ENCODE assay signal across 15 cellular contexts in genomic region chr5:14588758-14589543, GRCh38. TPM values are rescaled to one million over a fixed set of nuclear protein-coding genes. Genes with fewer than 3 reads are reported as not detected.
DNase-seq lines count a peak whose midpoint lies in the region; ATAC-seq and TF ChIP-seq lines count a peak whose summit lies in the region.
"Had no signal": no experiment of that assay in that cellular context is flagged by ENCODE, and none has a peak within 500 bp of the region (broad histone marks: within the 10 kb centered on the region; RNA-seq: fewer than 3 reads in every experiment).

No MANE protein-coding gene starts in this region.

- H3K4me3 Mint-ChIP-seq in CD14-positive monocyte = no peak overlapping the region
- no peak overlapping the region for H3K4me3 Mint-ChIP-seq in activated naive CD8-positive, alpha-beta T cell
- H3K4me3 Mint-ChIP-seq: stimulated activated memory B cell treated with anti-CD40 and anti-IgM and Interleukin-4, amounts not matched to agents 10 μg/mL and 1 μg/mL and 100 μg/mL, for 72 hours had no signal

- H3K27me3 Mint-ChIP-seq in CD14-positive monocyte (ENCODE audit: low read depth in 3 of 3) = no peaks in the 10 kb centered on the region
- no peaks in the 10 kb centered on the region for H3K27me3 Mint-ChIP-seq in activated naive CD8-positive, alpha-beta T cell

- no peaks in the 10 kb centered on the region for H3K9me3 Mint-ChIP-seq in CD14-positive monocyte
- no peaks in the 10 kb centered on the region for H3K9me3 Mint-ChIP-seq in activated naive CD8-positive, alpha-beta T cell (ENCODE audit: low read depth)

- TF ChIP-seq CTCF in CD14-positive monocyte (IDR thresholded peaks at IDR 0.05) = no peak
- TF ChIP-seq CTCF in HL-60 (IDR thresholded peaks at IDR 0.05; ENCODE audit: insufficient read depth, low read length) = no peak
- TF ChIP-seq CTCF in mucosa of descending colon (IDR thresholded peaks at IDR 0.05) = no peak
- TF ChIP-seq CTCF in MM.1S (IDR thresholded peaks at IDR 0.05; ENCODE audit: low read length) = no peak

- DNase-seq in CD14-positive monocyte (ENCODE audit: low spot score) (no peak), HL-60 (ENCODE audit: low read depth in 1 of 2, low spot score in 1 of 2) (no peak), mucosa of descending colon (no peak), left cardiac atrium (no peak), NCI-H1436 (lab: John Stamatoyannopoulos, UW) (no peak), MM.1S (no peak), NCI-H1105 treated with DMSO at 0.1 percent for 48 hours (lab: John Stamatoyannopoulos, UW) (no peak)
- DNase-seq: esophagus squamous epithelium; hypothalamus; NCI-H2171; stimulated activated CD4-positive, alpha-beta T cell treated with anti-CD3 and anti-CD28 coated beads, Interleukin-2, amount 100 ng/mL, for 24 hours had no signal

- peaks cover 100% of the 10 kb centered on the region for H3K79me2 ChIP-seq in MM.1S (ENCODE audit: low read length)

- H3K4me1 ChIP-seq in mucosa of descending colon (ENCODE audit: low read depth) (peaks cover 39% of the 10 kb centered on the region), MM.1S (ENCODE audit: low read length) (peaks cover 35% of the 10 kb centered on the region)

- no peak overlapping the region for H3K9ac ChIP-seq in MM.1S (ENCODE audit: low read length)
- H3K9ac ChIP-seq: BLaER1 had no signal

- peak overlapping the region; percentile 92 to 97 (median 95) for H3K27ac Mint-ChIP-seq in CD14-positive monocyte
- peak overlapping the region; percentile 73 for H3K27ac Mint-ChIP-seq in activated naive CD8-positive, alpha-beta T cell
- H3K27ac Mint-ChIP-seq: stimulated activated memory B cell treated with anti-CD40 and anti-IgM and Interleukin-4, amounts not matched to agents 10 μg/mL and 1 μg/mL and 100 μg/mL, for 72 hours had no signal

- H3K36me3 ChIP-seq in mucosa of descending colon (ENCODE audit: low read depth) (no peaks in the 10 kb centered on the region), MM.1S (replicated peaks; ENCODE audit: insufficient read depth, low read length) (no peaks in the 10 kb centered on the region)
- H3K36me3 ChIP-seq: BLaER1, esophagus squamous epithelium had no signal

- H3F3A ChIP-seq in MM.1S (ENCODE audit: insufficient read depth, low read length) = peaks cover 8% of the 10 kb centered on the region; the same call in 1 of the 2 replicates

- no peak overlapping the region for H3K4me2 ChIP-seq in MM.1S (ENCODE audit: low read depth, low read length)
- H3K4me2 ChIP-seq: BLaER1 had no signal

- no peaks in the 10 kb centered on the region for H3K9me2 ChIP-seq in MM.1S (replicated peaks; ENCODE audit: insufficient read depth, low read length)

- ATAC-seq in mucosa of descending colon (peak; percentile 75), left cardiac atrium (no peak)
- ATAC-seq: Panc1 had no signal

- H3K27me3 ChIP-seq in HL-60 (ENCODE audit: insufficient read depth, poor library complexity, severe bottlenecking) (no peaks in the 10 kb centered on the region), MM.1S (replicated peaks; ENCODE audit: insufficient read depth, low read length) (no peaks in the 10 kb centered on the region)
- H3K27me3 ChIP-seq: esophagus squamous epithelium had no signal

- H3K4me1 Mint-ChIP-seq in CD14-positive monocyte = peaks cover 94% of the 10 kb centered on the region
- H3K4me1 Mint-ChIP-seq in activated naive CD8-positive, alpha-beta T cell (ENCODE audit: low read depth) = peaks cover 96% of the 10 kb centered on the region

- intact Hi-C loops in CD14-positive monocyte (cut with micrococcal nuclease) = loop anchor here (5.0 to 10.0 kb wide), 2 partner anchors 76 to 97 kb away; partner anchors contain the start of gene OTULIN (in 1 of the 2)
- intact Hi-C loops in mucosa of descending colon (cut with DNase I, micrococcal nuclease) = no loop called here
- intact Hi-C loops in left cardiac atrium (cut with DNase I) = no loop called here

- H3K27ac ChIP-seq in HL-60 (replicated peaks) (peak overlapping the region; percentile 85), MM.1S (ENCODE audit: low read length) (no peak overlapping the region)
- H3K27ac ChIP-seq: BLaER1 had no signal

- H3K4me3 ChIP-seq in HL-60 (replicated peaks; ENCODE audit: insufficient read depth, low read length) (no peak overlapping the region), mucosa of descending colon (no peak overlapping the region), MM.1S (ENCODE audit: low read length) (no peak overlapping the region)
- H3K4me3 ChIP-seq: BLaER1, esophagus squamous epithelium had no signal

- no peak overlapping the region for H2AFZ ChIP-seq in MM.1S (ENCODE audit: low read length)

- H3K9me3 ChIP-seq in mucosa of descending colon = no peaks in the 10 kb centered on the region
- no peaks in the 10 kb centered on the region for H3K9me3 ChIP-seq in MM.1S (replicated peaks; ENCODE audit: insufficient read depth, low read length)
- H3K9me3 ChIP-seq: BLaER1, esophagus squamous epithelium had no signal

- H4K20me1 ChIP-seq in MM.1S (ENCODE audit: insufficient read depth, low read length) = no peaks in the 10 kb centered on the region

- H3K36me3 Mint-ChIP-seq in CD14-positive monocyte = peaks cover 11 to 21% of the 10 kb centered on the region in 2 donors
- peaks cover 2% of the 10 kb centered on the region for H3K36me3 Mint-ChIP-seq in activated naive CD8-positive, alpha-beta T cell
- H3K36me3 Mint-ChIP-seq: stimulated activated memory B cell treated with anti-CD40 and anti-IgM and Interleukin-4, amounts not matched to agents 10 μg/mL and 1 μg/mL and 100 μg/mL, for 72 hours had no signal

RNA-seq across cellular contexts. Expression of gene OTULINL, which starts 7.4 kb away (rescaled TPM):
- 100 to 1,000 TPM in 1 of 2 donors, 10 to 100 TPM in 1; 92.9 to 107 TPM for polyA plus RNA-seq in CD14-positive monocyte
- total RNA-seq in mucosa of descending colon (10 to 100 TPM; 33.9 to 67.2 (median 60.1) TPM), left cardiac atrium (10 to 100 TPM in 1 of 2 donors, 1 to 10 TPM in 1; 4.9 to 12.9 TPM)

Comparison
In these comparisons a context has a peak if more than half of its experiments do, and no peak if none do; other contexts are left out.
1. intact Hi-C loops: an anchor here in CD14-positive monocyte (5.0 to 10.0 kb wide); none called in mucosa of descending colon and left cardiac atrium.